ENCODE assay signal across 8 cellular contexts in the genomic region with DNA sequence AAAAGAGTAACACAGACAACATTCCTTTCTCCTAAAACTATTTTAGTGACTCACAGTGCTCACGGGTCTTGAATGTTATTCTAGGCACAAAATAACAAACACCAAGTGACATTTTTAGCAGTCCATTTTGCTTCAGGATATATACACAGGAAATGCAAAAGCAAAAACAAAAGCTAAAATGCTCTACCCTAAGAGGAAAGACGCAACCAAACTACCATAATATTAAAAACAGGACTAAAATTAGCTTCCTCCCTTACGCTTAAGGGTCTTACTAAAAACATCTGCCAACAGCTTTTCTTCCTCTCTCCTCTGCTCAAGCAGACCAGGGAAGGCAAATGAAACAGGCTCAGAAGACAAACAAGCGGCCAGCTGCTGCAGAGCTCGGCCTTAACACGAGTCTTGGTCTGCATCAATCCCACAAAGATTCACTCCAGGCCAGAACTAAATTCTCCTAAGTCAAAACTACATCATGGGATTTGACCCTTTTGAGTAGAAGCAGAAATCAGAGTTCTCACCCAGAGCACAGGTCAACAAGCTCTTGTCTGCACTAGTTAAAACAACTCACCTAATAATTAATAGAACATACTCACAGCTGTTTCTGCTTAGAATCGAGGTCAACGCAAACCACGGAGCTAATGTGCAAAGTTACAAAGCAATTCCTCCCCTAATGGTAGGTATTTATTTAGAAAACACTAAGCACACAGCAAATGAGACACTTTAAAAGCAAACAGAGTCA.
DNase-seq lines count a peak whose midpoint lies in the region; ATAC-seq, FAIRE-seq and TF ChIP-seq lines count a peak whose summit lies in the region.

No MANE protein-coding gene starts in this region.

- no peak overlapping the region for H3K4me3 ChIP-seq in A549
- H3K4me3 ChIP-seq in cardiac fibroblast (replicated peaks in 1 of 2; ENCODE audit: low read depth in 2 of 2, low read length in 2 of 2): no peak overlapping the region
- H3K4me3 ChIP-seq in right lobe of liver: no peak overlapping the region
- no peak overlapping the region for H3K4me3 ChIP-seq in upper lobe of right lung

- TF ChIP-seq RAD21 in A549 (conservative IDR thresholded peaks at IDR 0.05 in 1 of 2, IDR thresholded peaks at IDR 0.05 in 1 of 2): no peak

- H3K27ac ChIP-seq in A549 (peak overlapping the region; percentile 40 to 58; a peak in 5 of 6 replicates), right lobe of liver (peak overlapping the region; percentile 59 to 73 (median 71)), upper lobe of right lung (peak overlapping the region; percentile 75)

- CTCF ChIA-PET in A549 (lab: Yijun Ruan, JAX): interaction anchor here (0.9 to 5.8 kb wide), 9 partner anchors 18 to 575 kb away, joined by 3 to 39 read pairs (median 4); a partner anchor contains a TSS

- POLR2A ChIA-PET in A549 (lab: Yijun Ruan, JAX): no interaction called here

- intact Hi-C loops in right lobe of liver (cut with DNase I): loop anchor here in 1 of 2 donors (10.0 kb wide), 1 partner anchor 57 kb away; no protein-coding TSS in a partner anchor
- intact Hi-C loops in upper lobe of right lung (cut with DNase I): loop anchor here (10.0 kb wide), 1 partner anchor 57 kb away; no protein-coding TSS in a partner anchor

- H3K27me3 ChIP-seq in right lobe of liver (no peaks in the 10 kb centered on the region), upper lobe of right lung (no peaks in the 10 kb centered on the region)

- ATAC-seq in A549: peak; percentile 37 to 46; a peak in 4 of 6 replicates
- ATAC-seq in GM18505 (IDR thresholded peaks at IDR 0.05; ENCODE audit: unreplicated experiment): no peak
- ATAC-seq in right lobe of liver: peak; percentile 35 to 65 (median 48)
- peak; percentile 5 for ATAC-seq in upper lobe of right lung
- no peak for ATAC-seq in GM21717 (IDR thresholded peaks at IDR 0.05; ENCODE audit: unreplicated experiment)

- no peaks in the 10 kb centered on the region for H3K9me3 ChIP-seq in A549
- H3K9me3 ChIP-seq in right lobe of liver: no peaks in the 10 kb centered on the region
- no peaks in the 10 kb centered on the region for H3K9me3 ChIP-seq in upper lobe of right lung

- TF ChIP-seq POLR2A in A549 (IDR thresholded peaks at IDR 0.05; ENCODE audit: low read length) (no peak), GM18505 (IDR thresholded peaks at IDR 0.05; ENCODE audit: borderline replicate concordance, extremely low read depth, insufficient read depth, insufficient read length) (peak; percentile 37), right lobe of liver (IDR thresholded peaks at IDR 0.05) (peak; percentile 28)

- H3K4me2 ChIP-seq in A549: peak overlapping the region; percentile 75

- 21% methylated on average over 9 of the region's 9 CpGs for WGBS in A549 (ENCODE audit: missing lambda C conversion rate)
- WGBS in right lobe of liver (ENCODE audit: insufficient coverage, low coverage, low lambda C conversion rate, missing lambda C conversion rate): 26% methylated on average over 9 of the region's 9 CpGs

- DNase-seq in A549 (ENCODE audit: low read depth in 1 of 2, low spot score in 1 of 2) (no peak), NCI-H2227 (lab: John Stamatoyannopoulos, UW; ENCODE audit: unreplicated experiment) (peak; percentile 6), cardiac fibroblast (ENCODE audit: low read depth in 2 of 2) (peak; percentile 71 to 80), right lobe of liver (peak in 1 of 3 donors; percentile 25), upper lobe of right lung (no peak)
- no peak for DNase-seq in stimulated activated CD4-positive, alpha-beta T cell treated with anti-CD3 and anti-CD28 coated beads, Interleukin-15, amount 100 ng/mL, for 24 hours

- H3K36me3 ChIP-seq in right lobe of liver (no peaks in the 10 kb centered on the region), upper lobe of right lung (no peaks in the 10 kb centered on the region)

- no peak for FAIRE-seq in A549 (lab: Jason Lieb, UNC)

- TF ChIP-seq CTCF in A549 (IDR thresholded peaks at IDR 0.05) (no peak), cardiac fibroblast (IDR thresholded peaks at IDR 0.05; ENCODE audit: low read depth, low read length) (no peak), right lobe of liver (IDR thresholded peaks at IDR 0.05) (no peak), upper lobe of right lung (IDR thresholded peaks at IDR 0.05) (no peak)

- H3K4me1 ChIP-seq in A549 (peaks cover 38% of the 10 kb centered on the region), right lobe of liver (peaks cover 0 to 47% (median 26%) of the 10 kb centered on the region in 4 donors), upper lobe of right lung (peaks cover 73% of the 10 kb centered on the region)

- no peak for TF ChIP-seq EP300 in A549 (IDR thresholded peaks at IDR 0.05)

TF ChIP-seq in A549, 52 proteins besides CTCF, POLR2A, EP300 and RAD21:
- TF ChIP-seq FOSL2 (IDR thresholded peaks at IDR 0.05) (no peak), FOSL2 (CRISPR knock-in tag; IDR thresholded peaks at IDR 0.05) (peak; percentile 54), CHD2 (IDR thresholded peaks at IDR 0.05; ENCODE audit: low read length, partially characterized antibody) (no peak)

Comparison
In these comparisons a context has a peak if more than half of its experiments do, and no peak if none do; other contexts are left out.
1. ATAC-seq: peak in A549 (2 of 2), right lobe of liver (4 of 4) and upper lobe of right lung (single experiment); none in GM18505 (single experiment) and GM21717 (single experiment).
2. DNase-seq: peak in NCI-H2227 (single experiment) and cardiac fibroblast (2 of 2); none in A549 (0 of 2), upper lobe of right lung (single experiment) and stimulated activated CD4-positive, alpha-beta T cell treated with anti-CD3 and anti-CD28 coated beads, Interleukin-15, amount 100 ng/mL, for 24 hours (single experiment).
3. Peak in every context shown above with its lines, with median percentiles within 50 percentile points of each other: H3K27ac ChIP-seq.